In the genomic region with DNA sequence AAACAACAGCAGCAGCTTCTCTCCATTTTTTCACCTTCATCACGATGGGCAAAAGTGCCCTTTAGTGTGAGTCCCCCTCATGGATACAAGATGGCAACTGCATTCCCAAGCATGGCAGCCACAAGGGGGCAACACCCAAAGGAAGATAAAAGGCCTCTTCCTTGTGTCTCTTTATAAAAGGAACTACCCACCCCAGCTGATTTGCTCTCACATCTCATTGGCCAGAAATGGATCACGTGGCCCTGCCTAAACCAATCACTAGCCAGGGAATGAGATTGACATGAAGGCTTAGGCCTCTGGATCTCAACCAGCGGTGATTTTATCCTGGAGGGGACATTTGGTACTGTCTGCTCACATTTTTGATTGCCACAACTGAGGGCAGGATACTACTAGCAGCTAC, we compare ENCODE assay signal across 8 cellular contexts. TPM values are rescaled to one million over a fixed set of nuclear protein-coding genes. Genes with fewer than 3 reads are reported as not detected.
A peak's percentile ranks its signal among the peaks of the same experiment; 100 is the strongest.
DNase-seq lines count a peak whose midpoint lies in the region; ATAC-seq and TF ChIP-seq lines count a peak whose summit lies in the region.

No MANE protein-coding gene starts in this region.

- no peaks in the 10 kb centered on the region for H3K9me2 ChIP-seq in OCI-LY7 (ENCODE audit: insufficient read depth, low read length)

- H3K4me1 ChIP-seq in OCI-LY7 (ENCODE audit: insufficient read depth, low read length, poor library complexity, severe bottlenecking), result peaks cover 30% of the 10 kb centered on the region
- peaks cover 3 to 22% of the 10 kb centered on the region in 2 donors for H3K4me1 ChIP-seq in adrenal gland (replicated peaks in 1 of 2)
- peaks cover 0 to 18% (median 9%) of the 10 kb centered on the region in 4 donors for H3K4me1 ChIP-seq in stomach

- CTCF ChIA-PET in OCI-LY7 (lab: Charles Lee; ENCODE audit: unreplicated experiment), result interaction anchor here (0.6 to 1.1 kb wide), 4 partner anchors 22 to 329 kb away, joined by 3 read pairs; partner anchors contain the start of gene IFT81

- H3K4me3 ChIP-seq in HL-60 (replicated peaks; ENCODE audit: insufficient read depth, low read length) (no peak overlapping the region), OCI-LY7 (ENCODE audit: low read depth, low read length, poor library complexity, severe bottlenecking) (no peak overlapping the region), adrenal gland (no peak overlapping the region), stomach (no peak overlapping the region)

- H3K4me2 ChIP-seq in OCI-LY7 (ENCODE audit: low read length), result no peak overlapping the region

- 93 to 96% (median 96%) methylated on average over 3 of the region's 3 CpGs for WGBS in adrenal gland, 4 donors
- 93 to 96% (median 94%) methylated on average over 3 of the region's 3 CpGs for WGBS in stomach, 5 donors

- no peak for TF ChIP-seq POLR2A in adrenal gland (IDR thresholded peaks at IDR 0.05)
- no peak for TF ChIP-seq POLR2A in stomach (IDR thresholded peaks at IDR 0.05)

- H3K27me3 ChIP-seq in HL-60 (ENCODE audit: insufficient read depth, poor library complexity, severe bottlenecking), result no peaks in the 10 kb centered on the region
- no peaks in the 10 kb centered on the region for H3K27me3 ChIP-seq in adrenal gland
- H3K27me3 ChIP-seq in stomach, result no peaks in the 10 kb centered on the region

- ATAC-seq in GM21360 (IDR thresholded peaks at IDR 0.05; ENCODE audit: unreplicated experiment), result no peak

- no TSS peak for BruUV-seq in OCI-LY7 (replicated peaks; lab: Mats Ljungman, UMichigan)

- TF ChIP-seq CTCF in HL-60 (IDR thresholded peaks at IDR 0.05; ENCODE audit: insufficient read depth, low read length) (no peak), OCI-LY7 (conservative IDR thresholded peaks at IDR 0.05; ENCODE audit: low read length) (peak; percentile 77), adrenal gland (IDR thresholded peaks at IDR 0.05) (peak in 5 of 6 experiments; percentile 19 to 50 (median 33)), stomach (IDR thresholded peaks at IDR 0.05) (peak in 2 of 7 experiments; percentile 10 to 18)

- POLR2A ChIA-PET in OCI-LY7 (lab: Charles Lee), result interaction anchor here (0.6 to 1.4 kb wide), 2 partner anchors 64 to 355 kb away, joined by 4 read pairs; no protein-coding TSS in a partner anchor

- intact Hi-C loops in OCI-LY7 (cut with micrococcal nuclease; ENCODE audit: unreplicated experiment), result loop anchor here (5.0 kb wide), 2 partner anchors 250 to 500 kb away; no protein-coding TSS in a partner anchor
- intact Hi-C loops in adrenal gland (cut with DNase I), result loop anchor here (5.0 to 10.0 kb wide), 3 partner anchors 123 to 330 kb away; no protein-coding TSS in a partner anchor
- intact Hi-C loops in stomach (cut with DNase I; ENCODE audit: low total_unique reads), result no loop called here

- H2AFZ ChIP-seq in OCI-LY7 (ENCODE audit: low read length), result peak overlapping the region; percentile 66; the same call in 1 of the 2 replicates

- peak; percentile 89 for DNase-seq in DMS 273 (lab: John Stamatoyannopoulos, UW; ENCODE audit: unreplicated experiment)
- peak; percentile 61 to 71 for DNase-seq in HL-60 (ENCODE audit: low read depth in 1 of 2, low spot score in 1 of 2)
- DNase-seq in OCI-LY7 (ENCODE audit: low spot score), result peak; percentile 79
- DNase-seq in adrenal gland, result peak in 5 of 7 donors; percentile 26 to 75 (median 45)
- DNase-seq in iPS-NIHi7 (ENCODE audit: extremely low spot score), result peak; percentile 89
- no peak for DNase-seq in stomach
- DNase-seq in Ammon's horn (ENCODE audit: low spot score), result no peak

- no peaks in the 10 kb centered on the region for H3K79me2 ChIP-seq in OCI-LY7 (ENCODE audit: insufficient read depth, low read depth, low read length)

- no peak for TF ChIP-seq EP300 in stomach (IDR thresholded peaks at IDR 0.05)

- H3K36me3 ChIP-seq in OCI-LY7 (ENCODE audit: insufficient read depth, low read length) (no peaks in the 10 kb centered on the region), adrenal gland (replicated peaks in 1 of 2) (no peaks in the 10 kb centered on the region), stomach (no peaks in the 10 kb centered on the region)

- no peaks in the 10 kb centered on the region; the same call in 1 of the 2 replicates for H3K9me3 ChIP-seq in OCI-LY7 (ENCODE audit: low read length)
- no peaks in the 10 kb centered on the region for H3K9me3 ChIP-seq in adrenal gland (replicated peaks in 1 of 3)
- H3K9me3 ChIP-seq in stomach, result no peaks in the 10 kb centered on the region

- no peaks in the 10 kb centered on the region for H4K20me1 ChIP-seq in OCI-LY7 (ENCODE audit: insufficient read depth, low read length)

- H3K27ac ChIP-seq in HL-60 (replicated peaks) (no peak overlapping the region), OCI-LY7 (ENCODE audit: low read depth, low read length, poor library complexity, severe bottlenecking) (no peak overlapping the region), adrenal gland (no peak overlapping the region), stomach (peak overlapping the region in 3 of 5 donors; percentile 35 to 81 (median 43))

RNA-seq across cellular contexts. Expression of gene IFT81, which starts 21.9 kb away (rescaled TPM):
- total RNA-seq in OCI-LY7 (2014; rRNA removed; shearing (Covaris generic)), result 5.6 and 7.2 TPM in 2 replicates
- total RNA-seq in OCI-LY7 (2022) (8.4 and 9.8 TPM in 2 replicates), adrenal gland (10 to 100 TPM in 4 of 8 donors, 1 to 10 TPM in 4; 4.0 to 17.4 (median 10.5) TPM), stomach (10 to 100 TPM in 3 of 5 donors, 1 to 10 TPM in 2; 2.0 to 50.2 (median 10.7) TPM)
- polyA plus RNA-seq in adrenal gland (10 to 100 TPM in 1 of 3 donors, 1 to 10 TPM in 2; 5.3 to 12.1 (median 5.9) TPM), stomach (1 to 10 TPM; 3.5 to 5.7 (median 4.9) TPM)

RNA-seq across cellular contexts. Expression of gene C12orf76, which starts 53.9 kb away (rescaled TPM):
- 17.0 and 24.4 TPM in 2 replicates for total RNA-seq in OCI-LY7 (2014; rRNA removed; shearing (Covaris generic))
- total RNA-seq in OCI-LY7 (2022), result 24.1 and 36.6 TPM in 2 replicates
- 10 to 100 TPM in 7 of 8 donors, 1 to 10 TPM in 1; 7.1 to 19.5 (median 15.1) TPM for total RNA-seq in adrenal gland
- 10 to 100 TPM in 2 of 3 donors, 1 to 10 TPM in 1; 9.7 to 14.2 (median 12.1) TPM for polyA plus RNA-seq in adrenal gland
- total RNA-seq in stomach, result 10 to 100 TPM in 4 of 5 donors, 1 to 10 TPM in 1; 7.0 to 44.2 (median 13.8) TPM
- 10 to 100 TPM in 1 of 3 donors, 1 to 10 TPM in 2; 7.8 to 11.5 (median 9.8) TPM for polyA plus RNA-seq in stomach

Comparison
In these comparisons a context has a peak if more than half of its experiments do, and no peak if none do; other contexts are left out.
1. DNase-seq: peak in DMS 273 (single experiment), HL-60 (2 of 2), OCI-LY7 (single experiment), adrenal gland (5 of 7) and iPS-NIHi7 (single experiment); none in stomach (single experiment) and Ammon's horn (single experiment).
2. H3K27ac ChIP-seq: peak in stomach (3 of 5); none in HL-60 (single experiment), OCI-LY7 (single experiment) and adrenal gland (0 of 5).